9 cellular contexts compared by ENCODE assay signal in the genomic region with DNA sequence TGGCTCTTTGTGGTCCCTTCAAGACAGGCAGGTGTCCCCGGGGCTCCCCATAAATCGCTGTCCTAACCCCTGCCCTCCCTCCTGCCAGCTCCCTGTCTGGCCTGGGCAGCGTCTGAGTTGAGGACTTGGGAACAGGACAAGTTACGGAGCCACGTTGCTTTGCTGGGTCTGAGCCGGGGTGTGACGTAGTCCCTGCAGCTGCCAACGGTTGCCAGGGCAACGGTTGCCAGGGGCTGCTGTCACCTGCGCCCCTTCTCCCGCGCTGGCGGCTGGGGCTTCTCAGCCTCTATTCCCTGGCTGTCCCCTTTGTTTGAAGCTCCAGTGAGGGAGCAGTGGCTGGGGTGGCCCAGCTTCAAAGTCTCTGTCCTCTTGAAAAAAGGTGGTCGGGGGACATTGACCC. TPM values are rescaled to one million over a fixed set of nuclear protein-coding genes. Genes with fewer than 3 reads are reported as not detected.
DNase-seq lines count a peak whose midpoint lies in the region; ATAC-seq and TF ChIP-seq lines count a peak whose summit lies in the region.
"Had no signal": no experiment of that assay in that cellular context is flagged by ENCODE, and none has a peak within 500 bp of the region (broad histone marks: within the 10 kb centered on the region; RNA-seq: fewer than 3 reads in every experiment).

No MANE protein-coding gene starts in this region.

- DNase-seq in ELF-1 (ENCODE audit: low read depth, low spot score) (peak; percentile 72), NCI-H2171 (lab: John Stamatoyannopoulos, UW) (peak; percentile 74), esophagus squamous epithelium (lab: John Stamatoyannopoulos, UW) (no peak), RKO (ENCODE audit: low spot score) (no peak)

- peaks cover 7% of the 10 kb centered on the region for H3K27me3 Mint-ChIP-seq in activated T-helper 17 cell treated with anti-CD3 and anti-CD28 coated beads, Interleukin-2, amount 50 U/mL, for 72 hours

- H3K36me3 ChIP-seq in esophagus squamous epithelium (peaks cover 0 to 22% (median 0%) of the 10 kb centered on the region in 3 donors), neuron (ENCODE audit: insufficient read depth, low read length) (peaks cover 2% of the 10 kb centered on the region)

- intact Hi-C loops in esophagus squamous epithelium (cut with DNase I): no loop called here

- H3K9me3 Mint-ChIP-seq in activated T-helper 17 cell treated with anti-CD3 and anti-CD28 coated beads, Interleukin-2, amount 50 U/mL, for 72 hours: no peaks in the 10 kb centered on the region
- H3K9me3 Mint-ChIP-seq: IgD-negative memory B cell had no signal

- peak overlapping the region in 3 of 4 donors; percentile 1 to 57 (median 7) for H3K27ac ChIP-seq in esophagus squamous epithelium

- H3K36me3 Mint-ChIP-seq in activated T-helper 17 cell treated with anti-CD3 and anti-CD28 coated beads, Interleukin-2, amount 50 U/mL, for 72 hours (ENCODE audit: low read depth): no peaks in the 10 kb centered on the region

- H3K4me1 ChIP-seq in esophagus squamous epithelium (peaks cover 9 to 87% (median 45%) of the 10 kb centered on the region in 3 donors), neuron (ENCODE audit: insufficient read depth, low read length) (peaks cover 51% of the 10 kb centered on the region)

- no peak overlapping the region for H3K4me3 Mint-ChIP-seq in activated T-helper 17 cell treated with anti-CD3 and anti-CD28 coated beads, Interleukin-2, amount 50 U/mL, for 72 hours
- H3K4me3 Mint-ChIP-seq: IgD-negative memory B cell had no signal

- H2AFZ ChIP-seq in neuron (ENCODE audit: low read depth, low read length): peak overlapping the region; percentile 7

- ATAC-seq in HG02610 (IDR thresholded peaks at IDR 0.05; ENCODE audit: unreplicated experiment): no peak
- no peak for ATAC-seq in GM21526 (IDR thresholded peaks at IDR 0.05; ENCODE audit: low FRiP score, unreplicated experiment)
- ATAC-seq in activated T-helper 17 cell treated with anti-CD3 and anti-CD28 coated beads, Interleukin-2, amount 50 U/mL, for 72 hours (replicated peaks): no peak

- peaks cover 0 to 12% (median 0%) of the 10 kb centered on the region in 4 donors for H3K27me3 ChIP-seq in esophagus squamous epithelium
- H3K27me3 ChIP-seq in neuron (ENCODE audit: insufficient read depth, low read length): no peaks in the 10 kb centered on the region

- H3K9me3 ChIP-seq in esophagus squamous epithelium: no peaks in the 10 kb centered on the region
- H3K9me3 ChIP-seq in neuron (ENCODE audit: low read length): no peaks in the 10 kb centered on the region

- WGBS in esophagus squamous epithelium, 2 donors: 25 to 38% methylated on average over 7 to 8 of the region's 14 CpGs

- no peak for TF ChIP-seq CTCF in esophagus squamous epithelium (IDR thresholded peaks at IDR 0.05)

- H3K27ac Mint-ChIP-seq in activated T-helper 17 cell treated with anti-CD3 and anti-CD28 coated beads, Interleukin-2, amount 50 U/mL, for 72 hours: no peak overlapping the region
- H3K27ac Mint-ChIP-seq: IgD-negative memory B cell had no signal

- no peak for TF ChIP-seq POLR2A in esophagus squamous epithelium (IDR thresholded peaks at IDR 0.05)

- no peak overlapping the region for H3K4me3 ChIP-seq in esophagus squamous epithelium
- H3K4me3 ChIP-seq in neuron (ENCODE audit: low read length): peak overlapping the region; percentile 49

- no peaks in the 10 kb centered on the region for H3K4me1 Mint-ChIP-seq in activated T-helper 17 cell treated with anti-CD3 and anti-CD28 coated beads, Interleukin-2, amount 50 U/mL, for 72 hours

RNA-seq across cellular contexts. Expression of a gene that starts 10.7 kb away (rescaled TPM):
- total RNA-seq in esophagus squamous epithelium: 10 to 100 TPM; 37.0 to 65.5 (median 42.1) TPM
- total RNA-seq in activated T-helper 17 cell treated with anti-CD3 and anti-CD28 coated beads, Interleukin-2, amount 50 U/mL, for 72 hours: 10 to 100 TPM; 10.7 to 34.3 TPM

RNA-seq across cellular contexts. Expression of a gene that starts 28.9 kb away (rescaled TPM):
- 1 to 10 TPM in 3 of 4 donors, not detected in 1; 1.5 to 3.9 (median 2.1) TPM for total RNA-seq in esophagus squamous epithelium
- not detected for total RNA-seq in activated T-helper 17 cell treated with anti-CD3 and anti-CD28 coated beads, Interleukin-2, amount 50 U/mL, for 72 hours

RNA-seq across cellular contexts. Expression of a gene that starts 55.4 kb away (rescaled TPM):
- under 1 TPM in 1 of 4 donors, not detected in 3; 0.79 TPM for total RNA-seq in esophagus squamous epithelium
- total RNA-seq in activated T-helper 17 cell treated with anti-CD3 and anti-CD28 coated beads, Interleukin-2, amount 50 U/mL, for 72 hours: not detected

Comparison
In these comparisons a context has a peak if more than half of its experiments do, and no peak if none do; other contexts are left out.
1. DNase-seq: peak in ELF-1 (single experiment) and NCI-H2171 (single experiment); none in esophagus squamous epithelium (single experiment) and RKO (single experiment).